In genomic region chr7:100119075-100119700, GRCh38 we compare ENCODE assay signal across 8 cellular contexts. TPM values are rescaled to one million over a fixed set of nuclear protein-coding genes. Genes with fewer than 3 reads are reported as not detected.
A peak's percentile ranks its signal among the peaks of the same experiment; 100 is the strongest.
DNase-seq lines count a peak whose midpoint lies in the region; TF ChIP-seq lines count a peak whose summit lies in the region.

TSS of gene CNPY4 (plus strand) at chr7:100119634. CDS start at chr7:100119745, 111 bp downstream.
TSS of gene TAF6 (minus strand) at chr7:100119358. CDS start at chr7:100114209, 5,149 bp downstream.

- peak within 1 kb of the TSS; percentile 96 for H3K4me3 Mint-ChIP-seq in neural crest cell

- peak; percentile 99 for DNase-seq in H7
- DNase-seq in MM.1S = peak; percentile 94
- peak; percentile 78 for DNase-seq in SHP77 treated with DMSO at 0.1 percent for 48 hours (lab: John Stamatoyannopoulos, UW)
- peak; percentile 98 for DNase-seq in activated effector memory CD4-positive, alpha-beta T cell treated with anti-CD3 and anti-CD28 coated beads, Interleukin-2, amount 50 U/mL, for 16 hours
- peak; percentile 92 for DNase-seq in fibroblast of the conjunctiva (ENCODE audit: low read depth)
- DNase-seq in neural crest cell (ENCODE audit: low read depth, low spot score) = peak; percentile 93
- peak; percentile 96 for DNase-seq in stomach

- peak within 1 kb of the TSS; percentile 89 for H3K4me3 ChIP-seq in H7 (ENCODE audit: insufficient read depth, low read depth, low read length)
- peak within 1 kb of the TSS; percentile 91 for H3K4me3 ChIP-seq in MM.1S (ENCODE audit: low read length)
- H3K4me3 ChIP-seq in stomach = peak within 1 kb of the TSS; percentile 73 to 95 (median 85)

- peak within 1 kb of the TSS; percentile 60; the same call in 1 of the 2 replicates for H3K27ac ChIP-seq in MM.1S (ENCODE audit: low read length)
- H3K27ac ChIP-seq in stomach = peak within 1 kb of the TSS; percentile 67 to 89 (median 84)

- H3K36me3 Mint-ChIP-seq in neural crest cell (ENCODE audit: low read depth) = peaks cover 2% of the 10 kb centered on the region

- no peak for TF ChIP-seq POLR2A in stomach (IDR thresholded peaks at IDR 0.05)

- H3K9me3 ChIP-seq in ES-I3 (ENCODE audit: control insufficient read depth, insufficient read depth, low read length) (no peaks in the 10 kb centered on the region), MM.1S (replicated peaks; ENCODE audit: insufficient read depth, low read length) (no peaks in the 10 kb centered on the region), stomach (no peaks in the 10 kb centered on the region)

- 0% methylated on average over 27 to 35 of the region's 35 CpGs for WGBS in stomach, 5 donors

- H3K27me3 Mint-ChIP-seq in neural crest cell (ENCODE audit: low read depth) = no peaks in the 10 kb centered on the region

- H3K9me3 Mint-ChIP-seq in neural crest cell = no peaks in the 10 kb centered on the region

- no peak for TF ChIP-seq EP300 in stomach (IDR thresholded peaks at IDR 0.05)

- peaks cover 11% of the 10 kb centered on the region for H3K79me2 ChIP-seq in MM.1S (ENCODE audit: low read length)

- H4K20me1 ChIP-seq in MM.1S (ENCODE audit: insufficient read depth, low read length) = no peaks in the 10 kb centered on the region

- peaks cover 13% of the 10 kb centered on the region for H3F3A ChIP-seq in MM.1S (ENCODE audit: insufficient read depth, low read length)

- TF ChIP-seq CTCF in MM.1S (IDR thresholded peaks at IDR 0.05; ENCODE audit: low read length) (no peak), neural crest cell (conservative IDR thresholded peaks at IDR 0.05) (peak; percentile 31), stomach (IDR thresholded peaks at IDR 0.05) (peak in 1 of 7 experiments; percentile 29)

- peak within 1 kb of the TSS; percentile 100 for H3K27ac Mint-ChIP-seq in neural crest cell (ENCODE audit: unreplicated experiment)

- no peaks in the 10 kb centered on the region for H3K36me3 ChIP-seq in ES-I3 (ENCODE audit: insufficient read depth, low read length)
- no peaks in the 10 kb centered on the region; the same call in 1 of the 2 replicates for H3K36me3 ChIP-seq in H7 (replicated peaks; ENCODE audit: control insufficient read depth, insufficient read depth, low read length)
- H3K36me3 ChIP-seq in MM.1S (replicated peaks; ENCODE audit: insufficient read depth, low read length) = no peaks in the 10 kb centered on the region
- H3K36me3 ChIP-seq in stomach = peaks cover 0 to 16% (median 9%) of the 10 kb centered on the region in 4 donors

- intact Hi-C loops in stomach (cut with DNase I; ENCODE audit: low total_unique reads) = no loop called here

- H3K9ac ChIP-seq in ES-I3 (ENCODE audit: low read depth, low read length) (peak within 1 kb of the TSS; percentile 73), MM.1S (ENCODE audit: low read length) (peak within 1 kb of the TSS; percentile 79)

- peaks cover 11% of the 10 kb centered on the region; the same call in 1 of the 2 replicates for H3K4me1 ChIP-seq in ES-I3 (ENCODE audit: insufficient read depth, low read length)
- H3K4me1 ChIP-seq in MM.1S (ENCODE audit: low read length) = 0 out of 2 replicates have a peak, but pooled peaks cover 6% of the 10 kb centered on the region
- peaks cover 24 to 40% (median 28%) of the 10 kb centered on the region in 4 donors for H3K4me1 ChIP-seq in stomach

- H3K4me1 Mint-ChIP-seq in neural crest cell = peaks cover 34% of the 10 kb centered on the region

- peak within 1 kb of the TSS; percentile 88 for H3K4me2 ChIP-seq in MM.1S (ENCODE audit: low read depth, low read length)

- peak within 1 kb of the TSS; percentile 85 for H2AFZ ChIP-seq in MM.1S (ENCODE audit: low read length)

- H3K9me2 ChIP-seq in MM.1S (replicated peaks; ENCODE audit: insufficient read depth, low read length) = no peaks in the 10 kb centered on the region

- H3K27me3 ChIP-seq in H7 (ENCODE audit: control insufficient read depth, insufficient read depth, low read length) (no peaks in the 10 kb centered on the region), MM.1S (replicated peaks; ENCODE audit: insufficient read depth, low read length) (no peaks in the 10 kb centered on the region), stomach (no peaks in the 10 kb centered on the region)

RNA-seq across cellular contexts. Expression of gene CNPY4, which starts in this region (rescaled TPM):
- 12.2 and 17.1 TPM in 2 replicates for total RNA-seq in H7 (2014; rRNA removed; shearing (Covaris generic))
- 27.7 and 27.9 TPM in 2 replicates for total RNA-seq in neural crest cell
- 10 to 100 TPM in 2 of 5 donors, 1 to 10 TPM in 1, under 1 TPM in 2; 0.45 to 10.6 (median 7.1) TPM for total RNA-seq in stomach
- 1 to 10 TPM; 5.7 to 6.3 (median 5.8) TPM for polyA plus RNA-seq in stomach

RNA-seq across cellular contexts. Expression of gene TAF6, which starts in this region (rescaled TPM):
- 104 and 106 TPM in 2 replicates for total RNA-seq in H7 (2014; rRNA removed; shearing (Covaris generic))
- 82.0 and 88.9 TPM in 2 replicates for total RNA-seq in neural crest cell
- total RNA-seq in stomach = 100 to 1,000 TPM in 1 of 5 donors, 10 to 100 TPM in 4; 15.4 to 106 (median 33.8) TPM
- polyA plus RNA-seq in stomach = 10 to 100 TPM; 22.0 to 29.8 (median 24.8) TPM

Comparison
In these comparisons a context has a peak if more than half of its experiments do, and no peak if none do; other contexts are left out.
1. Peak in every context shown above with its lines: DNase-seq, H3K4me3 ChIP-seq and H3K27ac ChIP-seq.